ENCODE assay signal across 10 cellular contexts in genomic region chr2:218516614-218517013, GRCh38. TPM values are rescaled to one million over a fixed set of nuclear protein-coding genes. Genes with fewer than 3 reads are reported as not detected.
DNase-seq lines count a peak whose midpoint lies in the region; ATAC-seq and TF ChIP-seq lines count a peak whose summit lies in the region.
"Had no signal": no experiment of that assay in that cellular context is flagged by ENCODE, and none has a peak within 500 bp of the region (broad histone marks: within the 10 kb centered on the region; RNA-seq: fewer than 3 reads in every experiment).

No MANE protein-coding gene starts in this region.

- no peaks in the 10 kb centered on the region for H3K27me3 ChIP-seq in BE2C
- H3K27me3 ChIP-seq: pancreas had no signal

- H3K4me1 Mint-ChIP-seq in T-helper 17 cell, result peaks cover 20% of the 10 kb centered on the region

- peak overlapping the region; percentile 85 for H3K27ac Mint-ChIP-seq in T-helper 17 cell

- H3K36me3 ChIP-seq in BE2C, result peaks cover 8% of the 10 kb centered on the region
- H3K36me3 ChIP-seq: pancreas had no signal

- no peaks in the 10 kb centered on the region for H3K36me3 Mint-ChIP-seq in T-helper 17 cell (ENCODE audit: low read depth)

- H3K9me3 ChIP-seq in BE2C (no peaks in the 10 kb centered on the region), T-helper 17 cell (ENCODE audit: control insufficient read depth, low read length, poor library complexity, severe bottlenecking) (no peaks in the 10 kb centered on the region)
- H3K9me3 ChIP-seq: pancreas had no signal

- no peaks in the 10 kb centered on the region for H3K4me1 ChIP-seq in BE2C
- H3K4me1 ChIP-seq: pancreas had no signal

- ATAC-seq in T-helper 17 cell, result peak; percentile 74
- ATAC-seq: pancreas had no signal

- TF ChIP-seq CTCF in BE2C (IDR thresholded peaks at IDR 0.05; ENCODE audit: low read depth, low read length) (peak; percentile 50), GM12875 (IDR thresholded peaks at IDR 0.05; ENCODE audit: borderline replicate concordance, insufficient read depth, low read depth, low read length) (peak; percentile 43; the same call in 1 of the 2 replicates)

- no peak for DNase-seq in BE2C
- DNase-seq in T-helper 17 cell, result no peak
- peak; percentile 22 for DNase-seq in iPS-NIHi7 (ENCODE audit: extremely low spot score)
- DNase-seq in occipital lobe (lab: John Stamatoyannopoulos, UW), result no peak
- no peak for DNase-seq in effector CD4-positive, alpha-beta T cell
- DNase-seq in activated CD8-positive, alpha-beta memory T cell treated with anti-CD3 and anti-CD28 coated beads, Interleukin-2, amount 50 U/mL, for 4 hours, result no peak
- no peak for DNase-seq in nucleus accumbens (lab: John Stamatoyannopoulos, UW)
- DNase-seq: pancreas, T1000 had no signal

- H3K4me3 Mint-ChIP-seq in T-helper 17 cell, result no peak overlapping the region

- no peaks in the 10 kb centered on the region for H3K27me3 Mint-ChIP-seq in T-helper 17 cell

- H3K4me3 ChIP-seq in BE2C (ENCODE audit: low read depth, low read length) (no peak overlapping the region), GM12875 (ENCODE audit: low read depth, low read length) (no peak overlapping the region)
- H3K4me3 ChIP-seq: pancreas had no signal

RNA-seq across cellular contexts. Expression of gene USP37, which starts 51.5 kb away (rescaled TPM):
- polyA plus RNA-seq in BE2C (2012; ENCODE audit: insufficient read depth, insufficient read length, low read depth), result 4.5 TPM
- total RNA-seq in T-helper 17 cell, result 10 to 100 TPM; 18.7 to 27.7 TPM
- total RNA-seq in occipital lobe, result 38.7 TPM

RNA-seq across cellular contexts. Expression of gene CNOT9, which starts 52.0 kb away (rescaled TPM):
- polyA plus RNA-seq in BE2C (2012; ENCODE audit: insufficient read depth, insufficient read length, low read depth), result 62.9 TPM
- total RNA-seq in T-helper 17 cell, result 10 to 100 TPM; 72.8 to 74.4 TPM
- 39.6 TPM for total RNA-seq in occipital lobe
